In the genomic region with DNA sequence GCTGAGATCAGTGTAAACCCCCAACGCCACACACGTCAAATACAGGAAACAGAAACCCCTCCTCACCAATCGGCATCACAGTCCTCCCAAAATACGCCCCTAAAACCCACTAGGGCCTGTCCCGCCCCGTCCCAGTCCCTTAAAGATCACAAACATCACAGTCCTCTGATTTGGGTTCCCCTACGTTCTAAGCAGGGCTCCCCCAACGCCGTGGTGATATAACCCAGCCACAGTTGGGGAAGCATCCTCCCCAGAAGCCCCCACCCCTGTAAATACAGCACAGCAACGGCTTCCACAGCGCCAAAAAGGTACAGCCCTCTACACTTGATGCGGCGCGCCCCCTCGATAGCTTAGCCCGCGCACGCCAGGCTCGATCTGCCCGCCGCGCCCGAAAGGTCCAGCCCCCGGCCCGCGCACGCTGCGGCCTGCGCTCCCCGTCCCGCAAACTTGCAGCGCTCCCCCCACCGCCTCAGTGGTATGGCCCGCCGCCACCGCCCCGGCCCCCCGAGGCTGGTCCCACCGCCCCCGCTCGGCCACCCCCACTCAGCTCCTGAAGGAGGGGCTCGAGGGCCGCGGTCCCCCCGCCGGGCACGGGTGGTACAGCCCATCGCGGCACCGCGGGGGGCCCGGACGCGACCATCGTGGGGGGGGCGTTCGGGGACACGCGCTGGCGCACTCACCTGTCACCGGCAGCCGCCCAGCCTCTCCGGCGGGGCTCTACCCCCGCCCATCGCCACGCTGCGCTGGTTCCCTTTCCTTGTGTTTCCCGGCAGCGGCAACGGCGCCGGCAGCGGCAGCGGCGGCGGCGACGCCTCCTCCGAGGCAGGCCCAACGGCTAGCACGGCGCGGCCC, we compare ENCODE assay signal across 8 cellular contexts. TPM values are rescaled to one million over a fixed set of nuclear protein-coding genes. Genes with fewer than 3 reads are reported as not detected.
DNase-seq lines count a peak whose midpoint lies in the region; ATAC-seq and TF ChIP-seq lines count a peak whose summit lies in the region.

A gene (minus strand): TSS at position 845 of the 852 bp plus-strand sequence. CDS start 20,078 bp downstream, outside the sequence.

- peak within 1 kb of the TSS; percentile 89 for H3K4me3 Mint-ChIP-seq in activated T-helper 2 cell treated with anti-CD3 and anti-CD28 coated beads, Interferon-gamma antibody, Interleukin-2, Interleukin-4, amounts not matched to agents 10 μg/mL and 5 μg/mL and 100 μg/mL, durations not matched to agents 14 hours and 24 hours and 36 hours (ENCODE audit: low read depth)

- peak; percentile 66 for DNase-seq in AG20443 (ENCODE audit: low spot score)
- peak in 2 of 3 donors; percentile 63 to 80 for DNase-seq in Peyer's patch
- peak; percentile 38 for DNase-seq in activated T-helper 2 cell treated with anti-CD3 and anti-CD28 coated beads, Interferon-gamma antibody, Interleukin-2, Interleukin-4, amounts not matched to agents 10 μg/mL and 5 μg/mL and 100 μg/mL, durations not matched to agents 14 hours and 24 hours and 36 hours (ENCODE audit: low spot score)
- DNase-seq in foreskin keratinocyte = no peak
- no peak for DNase-seq in occipital lobe (lab: John Stamatoyannopoulos, UW)
- peak; percentile 86 to 87 for DNase-seq in suprapubic skin (ENCODE audit: low spot score in 2 of 2)

- intact Hi-C loops in activated T-helper 2 cell treated with anti-CD3 and anti-CD28 coated beads, Interferon-gamma antibody, Interleukin-2, Interleukin-4, amounts not matched to agents 10 μg/mL and 5 μg/mL and 100 μg/mL, durations not matched to agents 14 hours and 24 hours and 36 hours (cut with micrococcal nuclease) = loop anchor here (1.0 to 10.0 kb wide), 4 partner anchors 141 to 520 kb away; a partner anchor contains a TSS

- H3K4me1 Mint-ChIP-seq in activated T-helper 2 cell treated with anti-CD3 and anti-CD28 coated beads, Interferon-gamma antibody, Interleukin-2, Interleukin-4, amounts not matched to agents 10 μg/mL and 5 μg/mL and 100 μg/mL, durations not matched to agents 14 hours and 24 hours and 36 hours (ENCODE audit: low read depth) = peaks cover 36% of the 10 kb centered on the region

- H3K4me3 ChIP-seq in Peyer's patch = peak within 1 kb of the TSS; percentile 93 to 97 (median 96)
- peak within 1 kb of the TSS; percentile 95 for H3K4me3 ChIP-seq in suprapubic skin

- peak within 1 kb of the TSS; percentile 99 for H3K27ac Mint-ChIP-seq in activated T-helper 2 cell treated with anti-CD3 and anti-CD28 coated beads, Interferon-gamma antibody, Interleukin-2, Interleukin-4, amounts not matched to agents 10 μg/mL and 5 μg/mL and 100 μg/mL, durations not matched to agents 14 hours and 24 hours and 36 hours

- no peak for TF ChIP-seq CTCF in Peyer's patch (IDR thresholded peaks at IDR 0.05)
- no peak for TF ChIP-seq CTCF in foreskin keratinocyte (conservative IDR thresholded peaks at IDR 0.05)
- TF ChIP-seq CTCF in suprapubic skin (IDR thresholded peaks at IDR 0.05) = no peak

- H3K36me3 Mint-ChIP-seq in activated T-helper 2 cell treated with anti-CD3 and anti-CD28 coated beads, Interferon-gamma antibody, Interleukin-2, Interleukin-4, amounts not matched to agents 10 μg/mL and 5 μg/mL and 100 μg/mL, durations not matched to agents 14 hours and 24 hours and 36 hours (ENCODE audit: low read depth) = peaks cover 5% of the 10 kb centered on the region

- H3K27ac ChIP-seq in Peyer's patch (peak within 1 kb of the TSS; percentile 92 to 98 (median 97)), foreskin keratinocyte (peak within 1 kb of the TSS; percentile 43), suprapubic skin (peak within 1 kb of the TSS; percentile 96)

- H3K36me3 ChIP-seq in Peyer's patch = no peaks in the 10 kb centered on the region
- H3K36me3 ChIP-seq in suprapubic skin = no peaks in the 10 kb centered on the region

- H3K9me3 ChIP-seq in Peyer's patch = peaks cover 0 to 5% (median 0%) of the 10 kb centered on the region in 4 donors
- no peaks in the 10 kb centered on the region for H3K9me3 ChIP-seq in suprapubic skin

- TF ChIP-seq EP300 in suprapubic skin (IDR thresholded peaks at IDR 0.05) = no peak

- H3K27me3 ChIP-seq in Peyer's patch = no peaks in the 10 kb centered on the region
- H3K27me3 ChIP-seq in foreskin keratinocyte = no peaks in the 10 kb centered on the region
- no peaks in the 10 kb centered on the region for H3K27me3 ChIP-seq in suprapubic skin

- no peak for TF ChIP-seq POLR2A in Peyer's patch (IDR thresholded peaks at IDR 0.05)
- TF ChIP-seq POLR2A in suprapubic skin (IDR thresholded peaks at IDR 0.05) = no peak

- ATAC-seq in GM19043 (IDR thresholded peaks at IDR 0.05; ENCODE audit: low read depth, unreplicated experiment) (peak; percentile 18), HG03280 (IDR thresholded peaks at IDR 0.05; ENCODE audit: unreplicated experiment) (peak; percentile 33), foreskin keratinocyte (peak; percentile 52)

- H3K4me1 ChIP-seq in Peyer's patch (peaks cover 9 to 42% (median 24%) of the 10 kb centered on the region in 4 donors), foreskin keratinocyte (peaks cover 14% of the 10 kb centered on the region), suprapubic skin (peaks cover 55% of the 10 kb centered on the region)

- WGBS in suprapubic skin = 0% methylated on average over 9 of the region's 84 CpGs

- H3K27me3 Mint-ChIP-seq in activated T-helper 2 cell treated with anti-CD3 and anti-CD28 coated beads, Interferon-gamma antibody, Interleukin-2, Interleukin-4, amounts not matched to agents 10 μg/mL and 5 μg/mL and 100 μg/mL, durations not matched to agents 14 hours and 24 hours and 36 hours (ENCODE audit: low read depth) = no peaks in the 10 kb centered on the region

- H3K9me3 Mint-ChIP-seq in activated T-helper 2 cell treated with anti-CD3 and anti-CD28 coated beads, Interferon-gamma antibody, Interleukin-2, Interleukin-4, amounts not matched to agents 10 μg/mL and 5 μg/mL and 100 μg/mL, durations not matched to agents 14 hours and 24 hours and 36 hours = no peaks in the 10 kb centered on the region

RNA-seq across cellular contexts. Expression of the gene that starts here (rescaled TPM):
- total RNA-seq in Peyer's patch (100 to 1,000 TPM in 2 of 4 donors, 10 to 100 TPM in 2; 67.1 to 146 (median 100) TPM), foreskin keratinocyte (110 and 111 TPM in 2 replicates), occipital lobe (51.8 TPM), suprapubic skin (100 to 1,000 TPM in 2 of 4 donors, 10 to 100 TPM in 2; 76.4 to 146 (median 92.3) TPM)
- total RNA-seq in activated T-helper 2 cell treated with anti-CD3 and anti-CD28 coated beads, Interferon-gamma antibody, Interleukin-2, Interleukin-4, amounts not matched to agents 10 μg/mL and 5 μg/mL and 100 μg/mL, durations not matched to agents 14 hours and 24 hours and 36 hours = 148 and 149 TPM in 2 replicates
- polyA plus RNA-seq in foreskin keratinocyte = 81.6 and 89.1 TPM in 2 replicates

Comparison
In these comparisons a context has a peak if more than half of its experiments do, and no peak if none do; other contexts are left out.
1. DNase-seq: peak in AG20443 (single experiment), Peyer's patch (2 of 3), activated T-helper 2 cell treated with anti-CD3 and anti-CD28 coated beads, Interferon-gamma antibody, Interleukin-2, Interleukin-4, amounts not matched to agents 10 μg/mL and 5 μg/mL and 100 μg/mL, durations not matched to agents 14 hours and 24 hours and 36 hours (single experiment) and suprapubic skin (2 of 2); none in foreskin keratinocyte (0 of 2) and occipital lobe (single experiment).
2. H3K27ac ChIP-seq: peak in every context shown above with its lines; median percentile 97 in Peyer's patch; 96 in suprapubic skin; 43 in foreskin keratinocyte.
3. Peak in every context shown above with its lines, with median percentiles within 50 percentile points of each other: ATAC-seq.